1 cellular context compared by ENCODE assay signal in genomic region chr3:195565716-195566115, GRCh38.
TF ChIP-seq lines count a peak whose summit lies in the region.

No MANE protein-coding gene starts in this region.

TF ChIP-seq in K562, 482 proteins besides CTCF, POLR2A, EP300 and RAD21 (continued from another document):
- TF ChIP-seq ZNF655 (CRISPR knock-in tag; IDR thresholded peaks at IDR 0.05), result no peak
- no peak for TF ChIP-seq GABPA (tag; conservative IDR thresholded peaks at IDR 0.05; ENCODE audit: low read depth)
- TF ChIP-seq RBM39 (optimal IDR thresholded peaks at IDR 0.05; ENCODE audit: low read depth, low read length), result no peak
- TF ChIP-seq KDM5B (IDR thresholded peaks at IDR 0.05; ENCODE audit: insufficient replicate concordance, low read depth, low read length), result no peak
- peak; percentile 55 for TF ChIP-seq NFYB (IDR thresholded peaks at IDR 0.05; ENCODE audit: extremely low read depth, insufficient read length)
- no peak for TF ChIP-seq DPF2 (IDR thresholded peaks at IDR 0.05)
- TF ChIP-seq MGA (IDR thresholded peaks at IDR 0.05), result peak; percentile 46; the same call in 1 of the 2 replicates
TF ChIP-seq in K562: peak in this region for 11.
